ENCODE assay signal across 10 cellular contexts in genomic region chr17:8056232-8056975, GRCh38. TPM values are rescaled to one million over a fixed set of nuclear protein-coding genes. Genes with fewer than 3 reads are reported as not detected.
DNase-seq lines count a peak whose midpoint lies in the region; ATAC-seq and FAIRE-seq lines count a peak whose summit lies in the region.
"Had no signal": no experiment of that assay in that cellular context is flagged by ENCODE, and none has a peak within 500 bp of the region (broad histone marks: within the 10 kb centered on the region; RNA-seq: fewer than 3 reads in every experiment).

No MANE protein-coding gene starts in this region.

- H3K4me3 ChIP-seq in BLaER1: peak overlapping the region; percentile 31; the same call in 1 of the 2 replicates
- H3K4me3 ChIP-seq: cardiac muscle cell had no signal

- no peaks in the 10 kb centered on the region for H3K36me3 ChIP-seq in BLaER1
- H3K36me3 ChIP-seq: cardiac muscle cell had no signal

- no peaks in the 10 kb centered on the region for H4K20me1 ChIP-seq in BLaER1

- peak overlapping the region; percentile 54 for H3K27ac ChIP-seq in BLaER1
- H3K27ac ChIP-seq: cardiac muscle cell had no signal

- H3K9me3 ChIP-seq in BLaER1: no peaks in the 10 kb centered on the region

- H3K9ac ChIP-seq in BLaER1: peak overlapping the region; percentile 50; the same call in 1 of the 2 replicates

- DNase-seq in RPMI7951 (ENCODE audit: low read depth) (peak; percentile 29), non-pigmented ciliary epithelial cell (ENCODE audit: low read depth) (peak; percentile 67), ecto neural progenitor cell (ENCODE audit: low spot score) (no peak), frontal cortex (ENCODE audit: low spot score in 2 of 2) (no peak)
- no peak for DNase-seq in activated CD4-positive, CD25-positive, alpha-beta regulatory T cell (lab: John Stamatoyannopoulos, UW)

- H3K27me3 ChIP-seq in BLaER1: peaks cover 19% of the 10 kb centered on the region

- no peak for FAIRE-seq in frontal cortex (lab: Jason Lieb, UNC)

- peaks cover 50% of the 10 kb centered on the region for H3K4me1 ChIP-seq in BLaER1

- ATAC-seq in GM21423 (IDR thresholded peaks at IDR 0.05; ENCODE audit: unreplicated experiment): peak; percentile 46
- peak; percentile 53 for ATAC-seq in esophagus mucosa

- peak overlapping the region; percentile 85 for H3K4me2 ChIP-seq in BLaER1

RNA-seq across cellular contexts. Expression of gene ALOX15B, which starts 17.5 kb away (rescaled TPM):
- total RNA-seq in RPMI7951 (2014; rRNA removed; shearing (Covaris generic)): not detected in 2 replicates
- total RNA-seq in esophagus mucosa: 121 TPM
- under 0.01 TPM for total RNA-seq in frontal cortex
- total RNA-seq: temporal lobe had no signal

RNA-seq across cellular contexts. Expression of gene ALOX12B, which starts 31.1 kb away (rescaled TPM):
- not detected in 2 replicates for total RNA-seq in RPMI7951 (2014; rRNA removed; shearing (Covaris generic))
- total RNA-seq in esophagus mucosa (15.0 TPM), frontal cortex (not detected)
- total RNA-seq: temporal lobe had no signal

RNA-seq across cellular contexts. Expression of gene GUCY2D, which starts 54.0 kb away (rescaled TPM):
- total RNA-seq in RPMI7951 (2014; rRNA removed; shearing (Covaris generic)): not detected in 2 replicates
- total RNA-seq in esophagus mucosa (3.5 TPM), frontal cortex (under 0.01 TPM)

Comparison
In these comparisons a context has a peak if more than half of its experiments do, and no peak if none do; other contexts are left out.
1. DNase-seq: peak in RPMI7951 (single experiment) and non-pigmented ciliary epithelial cell (single experiment); none in ecto neural progenitor cell (single experiment), frontal cortex (0 of 2) and activated CD4-positive, CD25-positive, alpha-beta regulatory T cell (0 of 4).
2. RNA of gene ALOX15B, which starts 17.5 kb away (total RNA-seq): 121 TPM in esophagus mucosa (single experiment); not detected in RPMI7951 and under 0.01 TPM in frontal cortex (single experiment); every median in the first group is over 100 times any median in the second.
3. RNA of gene ALOX12B, which starts 31.1 kb away (total RNA-seq): 15.0 TPM in esophagus mucosa (single experiment); not detected in RPMI7951 and not detected in frontal cortex (single experiment); every median in the first group is over 10 times any median in the second.